In genomic region chr4:119300072-119300387, GRCh38 we compare ENCODE assay signal across 1 cellular context.
TF ChIP-seq lines count a peak whose summit lies in the region.

No MANE protein-coding gene starts in this region.

TF ChIP-seq in K562, 482 proteins besides CTCF, POLR2A, EP300 and RAD21 (continued from another document):
- TF ChIP-seq, protein P1, sequence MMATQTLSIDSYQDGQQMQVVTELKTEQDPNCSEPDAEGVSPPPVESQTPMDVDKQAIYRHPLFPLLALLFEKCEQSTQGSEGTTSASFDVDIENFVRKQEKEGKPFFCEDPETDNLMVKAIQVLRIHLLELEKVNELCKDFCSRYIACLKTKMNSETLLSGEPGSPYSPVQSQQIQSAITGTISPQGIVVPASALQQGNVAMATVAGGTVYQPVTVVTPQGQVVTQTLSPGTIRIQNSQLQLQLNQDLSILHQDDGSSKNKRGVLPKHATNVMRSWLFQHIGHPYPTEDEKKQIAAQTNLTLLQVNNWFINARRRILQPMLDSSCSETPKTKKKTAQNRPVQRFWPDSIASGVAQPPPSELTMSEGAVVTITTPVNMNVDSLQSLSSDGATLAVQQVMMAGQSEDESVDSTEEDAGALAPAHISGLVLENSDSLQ (IDR thresholded peaks at IDR 0.05) = no peak
- TF ChIP-seq MBD2 (IDR thresholded peaks at IDR 0.05; ENCODE audit: borderline replicate concordance, low read depth) (no peak), SP1 (CRISPR knock-in tag; IDR thresholded peaks at IDR 0.05) (no peak), SETDB1 (IDR thresholded peaks at IDR 0.05; ENCODE audit: low read length) (no peak), GATAD2A (IDR thresholded peaks at IDR 0.05) (no peak), ZFPM2 (CRISPR knock-in tag; IDR thresholded peaks at IDR 0.05) (no peak), YY1 (IDR thresholded peaks at IDR 0.05; ENCODE audit: borderline replicate concordance in 1 of 3, control insufficient read depth in 1 of 3, extremely low read depth in 1 of 3, insufficient read depth in 3 of 3, insufficient read length in 1 of 3, insufficient replicate concordance in 2 of 3, low read depth in 1 of 3, low read length in 2 of 3) (peak in 1 of 3 experiments; percentile 9), CBX5 (IDR thresholded peaks at IDR 0.05; ENCODE audit: borderline replicate concordance, low read depth) (no peak), ZNF3 (CRISPR knock-in tag; IDR thresholded peaks at IDR 0.05) (no peak), RFX1 (IDR thresholded peaks at IDR 0.05) (peak; percentile 51; the same call in 1 of the 2 replicates), BCLAF1 (IDR thresholded peaks at IDR 0.05; ENCODE audit: borderline replicate concordance in 1 of 2, control insufficient read depth in 1 of 2, low read depth in 2 of 2, low read length in 1 of 2) (no peak), TCFL5 (CRISPR knock-in tag; conservative IDR thresholded peaks at IDR 0.05) (no peak), ZFP1 (CRISPR knock-in tag; IDR thresholded peaks at IDR 0.05) (no peak), JUND (IDR thresholded peaks at IDR 0.05; ENCODE audit: borderline replicate concordance, low read depth, low read length) (no peak), JUND (tag; IDR thresholded peaks at IDR 0.05; ENCODE audit: borderline replicate concordance, low read depth, low read length) (no peak), PCBP1 (IDR thresholded peaks at IDR 0.05; ENCODE audit: low read depth, low read length, poor library complexity, severe bottlenecking) (no peak)
- TF ChIP-seq, protein P2, sequence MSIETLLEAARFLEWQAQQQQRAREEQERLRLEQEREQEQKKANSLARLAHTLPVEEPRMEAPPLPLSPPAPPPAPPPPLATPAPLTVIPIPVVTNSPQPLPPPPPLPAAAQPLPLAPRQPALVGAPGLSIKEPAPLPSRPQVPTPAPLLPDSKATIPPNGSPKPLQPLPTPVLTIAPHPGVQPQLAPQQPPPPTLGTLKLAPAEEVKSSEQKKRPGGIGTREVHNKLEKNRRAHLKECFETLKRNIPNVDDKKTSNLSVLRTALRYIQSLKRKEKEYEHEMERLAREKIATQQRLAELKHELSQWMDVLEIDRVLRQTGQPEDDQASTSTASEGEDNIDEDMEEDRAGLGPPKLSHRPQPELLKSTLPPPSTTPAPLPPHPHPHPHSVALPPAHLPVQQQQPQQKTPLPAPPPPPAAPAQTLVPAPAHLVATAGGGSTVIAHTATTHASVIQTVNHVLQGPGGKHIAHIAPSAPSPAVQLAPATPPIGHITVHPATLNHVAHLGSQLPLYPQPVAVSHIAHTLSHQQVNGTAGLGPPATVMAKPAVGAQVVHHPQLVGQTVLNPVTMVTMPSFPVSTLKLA (conservative IDR thresholded peaks at IDR 0.05) = no peak
TF ChIP-seq in K562: peak in this region for 13.
